Comparison of ENCODE assay signal across 30 cellular contexts in genomic region chr6:9361749-9362148, GRCh38.
"Had no signal": no experiment of that assay in that cellular context is flagged by ENCODE, and none has a peak within 500 bp of the region (broad histone marks: within the 10 kb centered on the region; RNA-seq: fewer than 3 reads in every experiment).

No MANE protein-coding gene starts in this region.

- H3K36me3 ChIP-seq: heart left ventricle, lower lobe of right lung, neural progenitor cell, neutrophil, right lobe of liver, suprapubic skin, thoracic aorta, tibial artery, upper lobe of right lung had no signal

- H3K9ac ChIP-seq: neural progenitor cell, parathyroid adenoma had no signal

- H3K4me3 Mint-ChIP-seq: immature natural killer cell; natural killer cell; nephron progenitor cell; neural progenitor cell; stimulated activated effector memory CD8-positive, alpha-beta T cell treated with anti-CD3 and anti-CD28 coated beads, Interleukin-12 subunit alpha, Interleukin-12 subunit beta, amount 100 ng/mL, for 72 hours; stimulated activated naive CD8-positive, alpha-beta T cell treated with anti-CD3 and anti-CD28 coated beads, Interleukin-15, Interleukin-2, amounts not matched to agents 100 ng/mL and 50 ng/mL, for 24 hours had no signal

- H3K4me3 ChIP-seq: heart left ventricle, lower lobe of right lung, neural progenitor cell, psoas muscle, right lobe of liver, skin epidermis, suprapubic skin, thoracic aorta, tibial artery, upper lobe of right lung had no signal

- H3K9me3 ChIP-seq: neutrophil, right lobe of liver, suprapubic skin, thoracic aorta, tibial artery, upper lobe of right lung had no signal

- H3K27ac ChIP-seq: heart left ventricle, lower lobe of right lung, neural progenitor cell, neutrophil, parathyroid adenoma, psoas muscle, right lobe of liver, skin epidermis, suprapubic skin, thoracic aorta, tibial artery, upper lobe of right lung had no signal

- H3K27me3 Mint-ChIP-seq: naive B cell; stimulated activated naive CD8-positive, alpha-beta T cell treated with anti-CD3 and anti-CD28 coated beads, Interleukin-15, Interleukin-2, amounts not matched to agents 100 ng/mL and 50 ng/mL, for 24 hours had no signal

- H3K27ac Mint-ChIP-seq: immature natural killer cell; naive B cell; natural killer cell; nephron progenitor cell; neural progenitor cell; stimulated activated effector memory CD8-positive, alpha-beta T cell treated with anti-CD3 and anti-CD28 coated beads, Interleukin-12 subunit alpha, Interleukin-12 subunit beta, amount 100 ng/mL, for 72 hours; stimulated activated naive CD8-positive, alpha-beta T cell treated with anti-CD3 and anti-CD28 coated beads, Interleukin-15, Interleukin-2, amounts not matched to agents 100 ng/mL and 50 ng/mL, for 24 hours had no signal

- H3K4me1 Mint-ChIP-seq: immature natural killer cell; naive B cell; natural killer cell; nephron progenitor cell; neural progenitor cell; stimulated activated effector memory CD8-positive, alpha-beta T cell treated with anti-CD3 and anti-CD28 coated beads, Interleukin-12 subunit alpha, Interleukin-12 subunit beta, amount 100 ng/mL, for 72 hours had no signal

- ATAC-seq: left lobe of liver; lower lobe of right lung; natural killer cell; right lobe of liver; stimulated activated effector memory CD8-positive, alpha-beta T cell treated with anti-CD3 and anti-CD28 coated beads, Interleukin-12 subunit alpha, Interleukin-12 subunit beta, amount 100 ng/mL, for 72 hours; upper lobe of right lung had no signal

- H3K27me3 ChIP-seq: heart left ventricle, neural progenitor cell, neutrophil, right lobe of liver, suprapubic skin, tibial artery, upper lobe of right lung had no signal

- H3K36me3 Mint-ChIP-seq: immature natural killer cell; naive B cell; stimulated activated effector memory CD8-positive, alpha-beta T cell treated with anti-CD3 and anti-CD28 coated beads, Interleukin-12 subunit alpha, Interleukin-12 subunit beta, amount 100 ng/mL, for 72 hours had no signal

- DNase-seq: heart left ventricle; hypothalamus; immature natural killer cell; kidney; lower lobe of right lung; mammary epithelial cell; mesenchymal stem cell; naive B cell; natural killer cell; nephron progenitor cell; occipital lobe; psoas muscle; right lobe of liver; stimulated activated CD4-positive, alpha-beta T cell treated with anti-CD3 and anti-CD28 coated beads, Interleukin-12 subunit alpha, Interleukin-12 subunit beta, amount 100 ng/mL, for 4 hours; stimulated activated CD4-positive, alpha-beta T cell treated with anti-CD3 and anti-CD28 coated beads, Interleukin-15, amount 100 ng/mL, for 24 hours; stimulated activated CD4-positive, alpha-beta T cell treated with anti-CD3 and anti-CD28 coated beads, Interleukin-2, amount 100 ng/mL, for 24 hours; stimulated activated CD4-positive, alpha-beta T cell treated with anti-CD3 and anti-CD28 coated beads, Interleukin-4, amount 100 ng/mL, for 1 hour; stimulated activated naive CD4-positive, alpha-beta T cell; tibial artery; trophoblast cell; upper lobe of right lung had no signal

- H3K4me1 ChIP-seq: lower lobe of right lung, neural progenitor cell, parathyroid adenoma, right lobe of liver, suprapubic skin, tibial artery, upper lobe of right lung had no signal
